In the genomic region with DNA sequence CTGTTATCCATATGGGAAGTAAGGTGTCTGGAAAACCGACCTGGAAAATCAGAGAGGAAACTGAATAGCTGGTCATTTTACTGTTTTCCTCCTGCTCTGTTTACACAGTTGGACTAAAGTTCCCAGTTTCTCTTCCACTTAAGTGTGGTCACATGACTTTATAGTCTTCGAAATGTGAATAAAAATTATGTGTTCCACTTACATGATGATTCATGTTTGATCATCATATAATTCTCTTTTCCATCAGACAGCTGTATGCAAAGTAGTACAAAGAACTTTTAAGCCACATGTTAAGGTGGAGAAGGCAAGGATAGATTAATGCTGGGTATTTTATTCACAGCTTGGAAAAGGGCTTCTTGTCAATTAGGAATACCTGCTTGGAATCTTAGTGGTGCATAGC, we compare ENCODE assay signal across 19 cellular contexts.
DNase-seq lines count a peak whose midpoint lies in the region; FAIRE-seq and TF ChIP-seq lines count a peak whose summit lies in the region.
"Had no signal": no experiment of that assay in that cellular context is flagged by ENCODE, and none has a peak within 500 bp of the region (broad histone marks: within the 10 kb centered on the region; RNA-seq: fewer than 3 reads in every experiment).

No MANE protein-coding gene starts in this region.

- peak; percentile 53 for FAIRE-seq in H54 (lab: Jason Lieb, UNC)
- FAIRE-seq: H1, RCC 7860 had no signal

- no peak overlapping the region for H3K4me2 ChIP-seq in fibroblast of lung (ENCODE audit: extremely low read depth, insufficient read depth, low read length)

- no peak overlapping the region for H3K4me3 ChIP-seq in fibroblast of lung (replicated peaks in 1 of 4; ENCODE audit: control extremely low read depth in 1 of 4, insufficient read depth in 1 of 4, low read depth in 3 of 4, low read length in 4 of 4)
- H3K4me3 ChIP-seq: SJSA1 had no signal

- H4K20me1 ChIP-seq in fibroblast of lung (ENCODE audit: control insufficient read depth, extremely low read depth, insufficient read depth, low read length) = no peaks in the 10 kb centered on the region

- H2AFZ ChIP-seq in fibroblast of lung (ENCODE audit: low read length) = no peak overlapping the region

- no peaks in the 10 kb centered on the region for H3K79me2 ChIP-seq in fibroblast of lung (ENCODE audit: control insufficient read depth, insufficient read depth, low read length)

- H3K27ac ChIP-seq in fibroblast of lung (ENCODE audit: insufficient read depth, low read length) = no peak overlapping the region
- H3K27ac ChIP-seq: SJSA1 had no signal

- no peaks in the 10 kb centered on the region for H3K4me1 ChIP-seq in fibroblast of lung (ENCODE audit: control insufficient read depth, extremely low read depth, insufficient read depth, low read length)
- H3K4me1 ChIP-seq: BE2C, SJSA1 had no signal

- H3K9me3 ChIP-seq in fibroblast of lung (ENCODE audit: control insufficient read depth, insufficient read depth, low read depth, low read length) = no peaks in the 10 kb centered on the region
- H3K9me3 ChIP-seq: BE2C, SJSA1 had no signal

- no peaks in the 10 kb centered on the region for H3K27me3 ChIP-seq in fibroblast of lung (ENCODE audit: control insufficient read depth, insufficient read depth, low read length)
- H3K27me3 ChIP-seq: BE2C, SJSA1 had no signal

- H3K9ac ChIP-seq in fibroblast of lung (ENCODE audit: insufficient read depth, low read length) = no peak overlapping the region

- H3K36me3 ChIP-seq in fibroblast of lung (ENCODE audit: control insufficient read depth, insufficient read depth, low read length) = no peaks in the 10 kb centered on the region
- H3K36me3 ChIP-seq: BE2C, SJSA1 had no signal

- TF ChIP-seq POLR2A in H54 (IDR thresholded peaks at IDR 0.05; ENCODE audit: low read depth, low read length) = no peak

- peak; percentile 8 for DNase-seq in A172 (ENCODE audit: low spot score)
- DNase-seq in H54 (ENCODE audit: insufficient read length, low spot score) = no peak
- peak; percentile 5 to 18 for DNase-seq in SHP77 (lab: John Stamatoyannopoulos, UW)
- DNase-seq in fibroblast of lung (ENCODE audit: low read depth in 2 of 2) = peak; percentile 22 to 30
- DNase-seq in NCI-H1694 treated with DMSO at 0.1 percent for 48 hours (lab: John Stamatoyannopoulos, UW) = no peak
- DNase-seq in NCI-H2107 treated with DMSO at 0.1 percent for 48 hours (lab: John Stamatoyannopoulos, UW; ENCODE audit: unreplicated experiment) = no peak
- DNase-seq in SK-N-DZ (ENCODE audit: low spot score) = no peak
- DNase-seq: ACHN; BE2C; CD4-positive, alpha-beta memory T cell; HFFc6; KBM-7; NCI-H1092 treated with DMSO at 0.1 percent for 48 hours; NCI-H2029 treated with DMSO at 0.1 percent for 48 hours; NCI-H2227 treated with DMSO at 0.1 percent for 48 hours; NCI-H774 had no signal

- no peak for TF ChIP-seq CTCF in fibroblast of lung (conservative IDR thresholded peaks at IDR 0.05 in 1 of 2, IDR thresholded peaks at IDR 0.05 in 1 of 2; ENCODE audit: low read depth in 1 of 2, low read length in 2 of 2)

Comparison
In these comparisons a context has a peak if more than half of its experiments do, and no peak if none do; other contexts are left out.
1. DNase-seq: peak in A172 (single experiment), SHP77 (2 of 2) and fibroblast of lung (2 of 2); none in H54 (single experiment), NCI-H1694 treated with DMSO at 0.1 percent for 48 hours (single experiment), NCI-H2107 treated with DMSO at 0.1 percent for 48 hours (single experiment) and SK-N-DZ (single experiment).